In the genomic region with DNA sequence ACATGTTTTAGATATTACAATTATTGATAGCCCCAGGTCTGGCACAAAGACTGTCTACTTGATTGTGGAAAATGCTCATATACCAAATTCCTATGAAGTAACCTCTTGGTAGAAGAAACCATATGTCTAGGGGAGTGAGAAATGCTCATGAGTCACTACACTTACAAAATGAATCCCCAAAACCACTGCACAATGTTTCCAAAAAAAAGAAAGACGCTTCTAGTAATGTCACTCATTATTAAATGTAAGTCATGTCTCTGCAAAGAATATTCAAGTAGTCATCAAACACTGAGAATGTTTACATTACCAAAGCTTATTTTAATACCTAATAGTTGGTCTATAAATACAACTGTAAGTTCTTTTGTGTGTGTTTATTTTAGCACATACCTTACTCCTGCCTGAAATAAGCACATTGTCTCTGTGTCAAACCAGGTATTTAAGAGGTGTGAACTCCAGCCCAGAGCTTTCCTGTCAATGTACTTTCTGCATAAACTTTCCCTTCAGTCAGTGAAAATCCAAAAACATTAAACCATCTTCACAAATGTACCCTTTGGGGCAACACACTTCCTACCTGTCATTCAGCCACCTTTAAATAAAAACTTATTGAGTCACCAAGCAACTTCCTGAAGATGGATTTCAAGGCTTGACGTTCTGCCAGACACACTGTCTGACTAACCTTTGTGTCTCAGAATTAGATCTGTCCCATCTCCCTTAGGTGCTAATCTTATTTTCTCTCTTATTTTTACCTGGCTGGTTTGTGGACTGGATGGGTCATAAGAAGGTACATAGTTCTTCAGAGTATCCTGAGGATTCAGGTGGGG, we compare ENCODE assay signal across 18 cellular contexts.
DNase-seq lines count a peak whose midpoint lies in the region; ATAC-seq, FAIRE-seq and TF ChIP-seq lines count a peak whose summit lies in the region.
"Had no signal": no experiment of that assay in that cellular context is flagged by ENCODE, and none has a peak within 500 bp of the region (broad histone marks: within the 10 kb centered on the region; RNA-seq: fewer than 3 reads in every experiment).

No MANE protein-coding gene starts in this region.

- no peak overlapping the region for H3K4me2 ChIP-seq in astrocyte (ENCODE audit: low read length)

- H3K27me3 Mint-ChIP-seq in astrocyte (ENCODE audit: low read depth, unreplicated experiment), result no peaks in the 10 kb centered on the region
- no peaks in the 10 kb centered on the region for H3K27me3 Mint-ChIP-seq in endodermal cell (ENCODE audit: insufficient read depth)

- H3K4me3 Mint-ChIP-seq in astrocyte (ENCODE audit: unreplicated experiment) (no peak overlapping the region), endodermal cell (no peak overlapping the region)
- H3K4me3 Mint-ChIP-seq: natural killer cell had no signal

- H3K27me3 ChIP-seq in astrocyte (ENCODE audit: insufficient read depth, low read length) (no peaks in the 10 kb centered on the region), endodermal cell (ENCODE audit: control insufficient read depth, insufficient read depth, low read length, poor library complexity, severe bottlenecking) (no peaks in the 10 kb centered on the region)
- H3K27me3 ChIP-seq: suprapubic skin had no signal

- DNase-seq in HS-5 (ENCODE audit: low read depth), result peak; percentile 28
- DNase-seq in astrocyte (ENCODE audit: low read depth), result peak; percentile 88
- peak; percentile 80 for DNase-seq in fibroblast of mammary gland (ENCODE audit: low read depth)
- DNase-seq in skeletal muscle cell (ENCODE audit: low read depth), result peak; percentile 35
- DNase-seq in anterior cingulate cortex (lab: John Stamatoyannopoulos, UW), result no peak
- no peak for DNase-seq in endodermal cell
- DNase-seq: aorta, lower lobe of right lung, natural killer cell, NCI-H1048, NCI-H2171, RPMI8226, T-helper 1 cell, WERI-Rb-1 had no signal

- no peak for FAIRE-seq in astrocyte (lab: Jason Lieb, UNC)

- H3K36me3 ChIP-seq in astrocyte (ENCODE audit: insufficient read depth, low read length) (peaks cover 11% of the 10 kb centered on the region), endodermal cell (ENCODE audit: control insufficient read depth, insufficient read depth, low read length) (no peaks in the 10 kb centered on the region)
- H3K36me3 ChIP-seq: prostate gland, WERI-Rb-1 had no signal

- no peak for ATAC-seq in GM18511 (IDR thresholded peaks at IDR 0.05; ENCODE audit: unreplicated experiment)
- ATAC-seq: lower lobe of right lung, natural killer cell had no signal

- H3K4me1 Mint-ChIP-seq in astrocyte (ENCODE audit: low read depth, unreplicated experiment) (peaks cover 12% of the 10 kb centered on the region), endodermal cell (peaks cover 13% of the 10 kb centered on the region)
- H3K4me1 Mint-ChIP-seq: natural killer cell had no signal

- no peak for TF ChIP-seq CTCF in astrocyte (IDR thresholded peaks at IDR 0.05; ENCODE audit: insufficient read depth, low read depth, low read length)
- TF ChIP-seq CTCF in fibroblast of mammary gland (conservative IDR thresholded peaks at IDR 0.05; ENCODE audit: control insufficient read depth, insufficient read depth, low read depth, low read length), result no peak
- no peak for TF ChIP-seq CTCF in endodermal cell (conservative IDR thresholded peaks at IDR 0.05)

- no peaks in the 10 kb centered on the region for H3K9me3 ChIP-seq in astrocyte (ENCODE audit: insufficient read depth, low read depth, low read length)
- H3K9me3 ChIP-seq in endodermal cell (ENCODE audit: control insufficient read depth, low read length), result no peaks in the 10 kb centered on the region
- H3K9me3 ChIP-seq: lower lobe of right lung, prostate gland, suprapubic skin had no signal

- H3K4me3 ChIP-seq in astrocyte (ENCODE audit: insufficient read depth, low read depth, low read length) (no peak overlapping the region), fibroblast of mammary gland (ENCODE audit: control insufficient read depth, low read depth, low read length) (no peak overlapping the region), skeletal muscle cell (ENCODE audit: low read depth, low read length) (no peak overlapping the region), endodermal cell (ENCODE audit: low read length) (no peak overlapping the region)
- H3K4me3 ChIP-seq: lower lobe of right lung, prostate gland, suprapubic skin had no signal

- peak overlapping the region; percentile 13 for H3K27ac Mint-ChIP-seq in astrocyte (ENCODE audit: unreplicated experiment)
- H3K27ac Mint-ChIP-seq in endodermal cell, result no peak overlapping the region
- H3K27ac Mint-ChIP-seq: natural killer cell had no signal

- H3K9ac ChIP-seq in astrocyte (ENCODE audit: low read length), result no peak overlapping the region
- H3K9ac ChIP-seq in endodermal cell (ENCODE audit: extremely low read depth, low read length, poor library complexity, severe bottlenecking), result no peak overlapping the region

- H3K9me3 Mint-ChIP-seq in astrocyte (ENCODE audit: unreplicated experiment) (no peaks in the 10 kb centered on the region), endodermal cell (no peaks in the 10 kb centered on the region)

- H3K79me2 ChIP-seq in astrocyte (ENCODE audit: insufficient read depth, low read length), result no peaks in the 10 kb centered on the region

- no peak overlapping the region for H3K27ac ChIP-seq in astrocyte (ENCODE audit: low read depth, low read length)
- H3K27ac ChIP-seq in endodermal cell (ENCODE audit: low read depth, low read length), result no peak overlapping the region
- H3K27ac ChIP-seq: C4-2B, lower lobe of right lung, prostate gland, suprapubic skin, WERI-Rb-1 had no signal

- 98 to 100% methylated on average over 1 of the region's 2 CpGs for WGBS in endodermal cell (ENCODE audit: insufficient coverage in 1 of 2, insufficient read length in 1 of 2), 2 experiments

- no peak overlapping the region for H2AFZ ChIP-seq in astrocyte (ENCODE audit: low read depth, low read length)

- H4K20me1 ChIP-seq in astrocyte (ENCODE audit: insufficient read depth, low read length), result no peaks in the 10 kb centered on the region

- H3K4me1 ChIP-seq in astrocyte (ENCODE audit: insufficient read depth, low read length) (peaks cover 7% of the 10 kb centered on the region), endodermal cell (ENCODE audit: control insufficient read depth, insufficient read depth, low read length) (peaks cover 4% of the 10 kb centered on the region)
- H3K4me1 ChIP-seq: lower lobe of right lung, prostate gland, suprapubic skin had no signal

- H3K36me3 Mint-ChIP-seq in astrocyte (ENCODE audit: low read depth, unreplicated experiment), result no peaks in the 10 kb centered on the region
- no peaks in the 10 kb centered on the region for H3K36me3 Mint-ChIP-seq in endodermal cell (ENCODE audit: low read depth)
- H3K36me3 Mint-ChIP-seq: natural killer cell had no signal

Comparison
In these comparisons a context has a peak if more than half of its experiments do, and no peak if none do; other contexts are left out.
1. DNase-seq: peak in HS-5 (single experiment), astrocyte (single experiment), fibroblast of mammary gland (single experiment) and skeletal muscle cell (single experiment); none in anterior cingulate cortex (0 of 58) and endodermal cell (single experiment).